Comparison of ENCODE assay signal across 23 cellular contexts in the genomic region with DNA sequence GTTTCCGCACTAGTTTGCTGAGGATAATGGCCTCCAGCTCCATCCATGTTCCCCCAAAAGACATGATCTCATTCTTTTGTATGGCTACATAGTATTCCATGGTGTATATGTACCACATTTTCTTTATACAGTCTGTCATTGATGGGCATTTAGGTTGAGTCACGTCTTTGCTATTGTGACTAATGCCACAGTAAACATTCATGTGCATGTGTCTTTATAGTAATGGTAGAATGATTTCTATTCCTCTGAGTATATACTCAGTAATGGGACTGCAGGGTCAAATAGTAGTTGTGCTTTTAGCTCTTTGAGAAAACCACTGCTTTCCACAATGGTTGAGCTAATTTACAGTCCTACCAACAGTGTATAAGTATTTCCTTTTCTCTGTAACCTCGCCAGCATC.
"Had no signal": no experiment of that assay in that cellular context is flagged by ENCODE, and none has a peak within 500 bp of the region (broad histone marks: within the 10 kb centered on the region; RNA-seq: fewer than 3 reads in every experiment).

No MANE protein-coding gene starts in this region.

- ATAC-seq: psoas muscle; right cardiac atrium; right lobe of liver; stimulated activated effector memory CD8-positive, alpha-beta T cell treated with anti-CD3 and anti-CD28 coated beads, Interleukin-12 subunit alpha, Interleukin-12 subunit beta, amount 100 ng/mL, for 72 hours; stimulated activated naive B cell treated with anti-CD40 and anti-IgM and Interleukin-4, amounts not matched to agents 10 μg/mL and 1 μg/mL and 100 μg/mL, for 72 hours had no signal

- H3K27ac Mint-ChIP-seq: nephron; neural progenitor cell; progenitor cell of endocrine pancreas; stimulated activated effector memory CD8-positive, alpha-beta T cell treated with anti-CD3 and anti-CD28 coated beads, Interleukin-12 subunit alpha, Interleukin-12 subunit beta, amount 100 ng/mL, for 72 hours; stimulated activated naive B cell treated with anti-CD40 and anti-IgM and Interleukin-4, amounts not matched to agents 10 μg/mL and 1 μg/mL and 100 μg/mL, for 72 hours; stimulated activated naive CD8-positive, alpha-beta T cell treated with anti-CD3 and anti-CD28 coated beads, Interleukin-15, Interleukin-2, amounts not matched to agents 100 ng/mL and 50 ng/mL, for 24 hours had no signal

- H3K4me3 Mint-ChIP-seq: nephron; neural progenitor cell; stimulated activated effector memory CD8-positive, alpha-beta T cell treated with anti-CD3 and anti-CD28 coated beads, Interleukin-12 subunit alpha, Interleukin-12 subunit beta, amount 100 ng/mL, for 72 hours; stimulated activated naive B cell treated with anti-CD40 and anti-IgM and Interleukin-4, amounts not matched to agents 10 μg/mL and 1 μg/mL and 100 μg/mL, for 72 hours; stimulated activated naive CD8-positive, alpha-beta T cell treated with anti-CD3 and anti-CD28 coated beads, Interleukin-15, Interleukin-2, amounts not matched to agents 100 ng/mL and 50 ng/mL, for 24 hours had no signal

- DNase-seq: occipital lobe; ovary; posterior cingulate gyrus; psoas muscle; right cardiac atrium; right lobe of liver; sigmoid colon; small intestine; stimulated activated CD4-positive, alpha-beta T cell treated with anti-CD3 and anti-CD28 coated beads, Interleukin-15, amount 100 ng/mL, for 24 hours; stimulated activated CD4-positive, alpha-beta T cell treated with anti-CD3 and anti-CD28 coated beads, Interleukin-2, amount 100 ng/mL, for 24 hours; stimulated activated CD4-positive, alpha-beta T cell treated with anti-CD3 and anti-CD28 coated beads, Interleukin-2, amount 100 ng/mL, for 48 hours; stimulated activated CD4-positive, alpha-beta T cell treated with anti-CD3 and anti-CD28 coated beads, Interleukin-4, amount 100 ng/mL, for 24 hours; stimulated activated naive B cell treated with anti-CD40 and anti-IgM and Interleukin-4, amounts not matched to agents 10 μg/mL and 1 μg/mL and 100 μg/mL, for 72 hours; stimulated activated naive CD4-positive, alpha-beta T cell treated with Interleukin-2 at 50 U/mL for 16 hours; stomach; thyroid gland; trophoblast cell; upper lobe of left lung had no signal

- H3K36me3 Mint-ChIP-seq: neural progenitor cell; stimulated activated effector memory CD8-positive, alpha-beta T cell treated with anti-CD3 and anti-CD28 coated beads, Interleukin-12 subunit alpha, Interleukin-12 subunit beta, amount 100 ng/mL, for 72 hours; stimulated activated naive B cell treated with anti-CD40 and anti-IgM and Interleukin-4, amounts not matched to agents 10 μg/mL and 1 μg/mL and 100 μg/mL, for 72 hours had no signal

- H3K4me1 Mint-ChIP-seq: nephron; neural progenitor cell; stimulated activated effector memory CD8-positive, alpha-beta T cell treated with anti-CD3 and anti-CD28 coated beads, Interleukin-12 subunit alpha, Interleukin-12 subunit beta, amount 100 ng/mL, for 72 hours; stimulated activated naive B cell treated with anti-CD40 and anti-IgM and Interleukin-4, amounts not matched to agents 10 μg/mL and 1 μg/mL and 100 μg/mL, for 72 hours had no signal
